In the genomic region with DNA sequence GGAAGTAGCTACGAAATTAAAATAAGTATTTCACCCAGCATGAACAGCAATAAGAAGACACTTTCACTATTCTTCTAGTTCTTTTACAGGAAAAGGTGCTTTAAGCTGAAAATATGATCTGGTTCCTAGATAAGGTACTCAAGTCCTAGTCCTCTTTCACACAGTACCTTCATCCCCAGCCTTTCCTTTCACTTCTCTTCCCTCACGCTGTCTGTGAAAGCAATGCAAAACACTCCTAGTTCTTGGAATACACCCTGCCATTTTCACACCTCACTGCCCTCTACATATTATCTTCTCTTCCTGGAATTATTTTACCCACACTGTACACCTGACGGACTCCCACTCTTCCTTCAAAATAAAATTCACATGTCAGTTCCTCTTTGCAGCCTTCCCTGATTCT, we compare ENCODE assay signal across 33 cellular contexts.
A peak's percentile ranks its signal among the peaks of the same experiment; 100 is the strongest.
DNase-seq lines count a peak whose midpoint lies in the region; ATAC-seq and TF ChIP-seq lines count a peak whose summit lies in the region.
"Had no signal": no experiment of that assay in that cellular context is flagged by ENCODE, and none has a peak within 500 bp of the region (broad histone marks: within the 10 kb centered on the region; RNA-seq: fewer than 3 reads in every experiment).

No MANE protein-coding gene starts in this region.

- no peak for DNase-seq in activated naive CD8-positive, alpha-beta T cell treated with anti-CD3 and anti-CD28 coated beads, Interleukin-2, amount 10 ng/mL, durations not matched to agents 7 days and 5 days
- DNase-seq in activated naive CD8-positive, alpha-beta T cell treated with anti-CD3 and anti-CD28 coated beads, Interleukin-2, amount 50 U/mL, for 24 hours = no peak
- DNase-seq in T-helper 17 cell (no peak), kidney glomerular epithelial cell (lab: John Stamatoyannopoulos, UW) (peak; percentile 47), putamen (ENCODE audit: low spot score) (no peak), osteocyte (ENCODE audit: extremely low spot score, unreplicated experiment) (no peak), COLO668 (lab: John Stamatoyannopoulos, UW; ENCODE audit: unreplicated experiment) (no peak)
- DNase-seq: activated CD4-positive, alpha-beta memory T cell treated with anti-CD3 and anti-CD28 coated beads, Interleukin-2, amount 10 ng/mL, durations not matched to agents 7 days and 5 days; activated CD4-positive, CD25-positive, alpha-beta regulatory T cell treated with anti-CD3 and anti-CD28 coated beads, Interleukin-2, amount 50 U/mL, for 72 hours; activated CD8-positive, alpha-beta memory T cell treated with anti-CD3 and anti-CD28 coated beads, Interleukin-2, amount 50 U/mL, for 4 hours; activated naive CD4-positive, alpha-beta T cell treated with Interleukin-2 at 50 U/mL for 16 hours; amniotic stem cell; brain microvascular endothelial cell; CD4-positive, alpha-beta T cell; cerebellar nuclear complex; dermis blood vessel endothelial cell; endodermal cell; esophagus squamous epithelium; foreskin keratinocyte; HCEC 1CT; heart right ventricle; MV-4-11; naive thymus-derived CD8-positive, alpha-beta T cell; NCI-H1436 treated with DMSO at 0.1 percent for 48 hours; occipital lobe; PC-3; retina; stimulated activated naive B cell treated with anti-CD40 and anti-IgM and Interleukin-4, amounts not matched to agents 10 μg/mL and 1 μg/mL and 100 μg/mL, for 72 hours; upper lobe of left lung had no signal

- peaks cover 2% of the 10 kb centered on the region for H3K27me3 Mint-ChIP-seq in activated naive CD8-positive, alpha-beta T cell treated with anti-CD3 and anti-CD28 coated beads, Interleukin-2, amount 10 ng/mL, durations not matched to agents 7 days and 5 days
- no peaks in the 10 kb centered on the region for H3K27me3 Mint-ChIP-seq in activated naive CD8-positive, alpha-beta T cell treated with anti-CD3 and anti-CD28 coated beads, Interleukin-2, amount 50 U/mL, for 24 hours
- H3K27me3 Mint-ChIP-seq in T-helper 17 cell (peaks cover 18% of the 10 kb centered on the region), osteocyte (ENCODE audit: unreplicated experiment) (peaks cover 40% of the 10 kb centered on the region)
- H3K27me3 Mint-ChIP-seq: naive thymus-derived CD8-positive, alpha-beta T cell had no signal

- POLR2A ChIA-PET in activated naive CD8-positive, alpha-beta T cell treated with anti-CD3 and anti-CD28 coated beads, Interleukin-2, amount 10 ng/mL, durations not matched to agents 7 days and 5 days (lab: Charles Lee) = no interaction called here

- H3K9me3 Mint-ChIP-seq in activated naive CD8-positive, alpha-beta T cell treated with anti-CD3 and anti-CD28 coated beads, Interleukin-2, amount 10 ng/mL, durations not matched to agents 7 days and 5 days = peaks cover 2% of the 10 kb centered on the region
- H3K9me3 Mint-ChIP-seq in activated naive CD8-positive, alpha-beta T cell treated with anti-CD3 and anti-CD28 coated beads, Interleukin-2, amount 50 U/mL, for 24 hours = no peaks in the 10 kb centered on the region
- H3K9me3 Mint-ChIP-seq in osteocyte (ENCODE audit: unreplicated experiment) = no peaks in the 10 kb centered on the region
- H3K9me3 Mint-ChIP-seq: activated CD4-positive, alpha-beta memory T cell treated with anti-CD3 and anti-CD28 coated beads, Interleukin-2, amount 10 ng/mL, durations not matched to agents 7 days and 5 days; CD4-positive, alpha-beta T cell; endodermal cell; stimulated activated naive B cell treated with anti-CD40 and anti-IgM and Interleukin-4, amounts not matched to agents 10 μg/mL and 1 μg/mL and 100 μg/mL, for 72 hours had no signal

- H3K4me3 Mint-ChIP-seq in activated naive CD8-positive, alpha-beta T cell treated with anti-CD3 and anti-CD28 coated beads, Interleukin-2, amount 10 ng/mL, durations not matched to agents 7 days and 5 days = peak overlapping the region; percentile 0
- no peak overlapping the region for H3K4me3 Mint-ChIP-seq in activated naive CD8-positive, alpha-beta T cell treated with anti-CD3 and anti-CD28 coated beads, Interleukin-2, amount 50 U/mL, for 24 hours
- H3K4me3 Mint-ChIP-seq in T-helper 17 cell (peak overlapping the region; percentile 32), osteocyte (ENCODE audit: unreplicated experiment) (no peak overlapping the region)
- H3K4me3 Mint-ChIP-seq: activated CD4-positive, alpha-beta memory T cell treated with anti-CD3 and anti-CD28 coated beads, Interleukin-2, amount 10 ng/mL, durations not matched to agents 7 days and 5 days; CD4-positive, alpha-beta T cell; endodermal cell; naive thymus-derived CD8-positive, alpha-beta T cell; stimulated activated naive B cell treated with anti-CD40 and anti-IgM and Interleukin-4, amounts not matched to agents 10 μg/mL and 1 μg/mL and 100 μg/mL, for 72 hours; T-helper 1 cell treated with Interleukin-12 subunit alpha and Interleukin-12 subunit beta and Interleukin-4 antibody, amounts not matched to agents 30 μg/mL and 1 μg/mL, for 36 hours had no signal

- no peaks in the 10 kb centered on the region for H3K9me3 ChIP-seq in T-helper 17 cell (ENCODE audit: control insufficient read depth, low read length, poor library complexity, severe bottlenecking)
- H3K9me3 ChIP-seq: esophagus squamous epithelium, suprapubic skin, upper lobe of left lung had no signal

- no peak for ATAC-seq in activated naive CD8-positive, alpha-beta T cell treated with anti-CD3 and anti-CD28 coated beads, Interleukin-2, amount 10 ng/mL, durations not matched to agents 7 days and 5 days (ENCODE audit: low read depth)
- no peak for ATAC-seq in activated naive CD8-positive, alpha-beta T cell treated with anti-CD3 and anti-CD28 coated beads, Interleukin-2, amount 50 U/mL, for 24 hours
- ATAC-seq in T-helper 17 cell = no peak
- no peak for ATAC-seq in HG03460 (IDR thresholded peaks at IDR 0.05; ENCODE audit: unreplicated experiment)
- ATAC-seq: heart right ventricle; naive thymus-derived CD8-positive, alpha-beta T cell; PC-3; Right ventricle myocardium inferior; stimulated activated naive B cell treated with anti-CD40 and anti-IgM and Interleukin-4, amounts not matched to agents 10 μg/mL and 1 μg/mL and 100 μg/mL, for 72 hours had no signal

- TF ChIP-seq CTCF in osteocyte (IDR thresholded peaks at IDR 0.05) = no peak

- H3K4me1 Mint-ChIP-seq in activated naive CD8-positive, alpha-beta T cell treated with anti-CD3 and anti-CD28 coated beads, Interleukin-2, amount 10 ng/mL, durations not matched to agents 7 days and 5 days = no peaks in the 10 kb centered on the region
- H3K4me1 Mint-ChIP-seq in activated naive CD8-positive, alpha-beta T cell treated with anti-CD3 and anti-CD28 coated beads, Interleukin-2, amount 50 U/mL, for 24 hours = no peaks in the 10 kb centered on the region
- H3K4me1 Mint-ChIP-seq in T-helper 17 cell = peaks cover 8% of the 10 kb centered on the region
- H3K4me1 Mint-ChIP-seq in osteocyte (ENCODE audit: unreplicated experiment) = no peaks in the 10 kb centered on the region
- H3K4me1 Mint-ChIP-seq: endodermal cell had no signal

- no peaks in the 10 kb centered on the region for H3K36me3 Mint-ChIP-seq in activated naive CD8-positive, alpha-beta T cell treated with anti-CD3 and anti-CD28 coated beads, Interleukin-2, amount 10 ng/mL, durations not matched to agents 7 days and 5 days
- H3K36me3 Mint-ChIP-seq in activated naive CD8-positive, alpha-beta T cell treated with anti-CD3 and anti-CD28 coated beads, Interleukin-2, amount 50 U/mL, for 24 hours (ENCODE audit: low read depth) = no peaks in the 10 kb centered on the region
- H3K36me3 Mint-ChIP-seq in T-helper 17 cell (ENCODE audit: low read depth) (no peaks in the 10 kb centered on the region), osteocyte (ENCODE audit: unreplicated experiment) (no peaks in the 10 kb centered on the region)
- H3K36me3 Mint-ChIP-seq: naive thymus-derived CD8-positive, alpha-beta T cell had no signal

- H3K27ac Mint-ChIP-seq in activated naive CD8-positive, alpha-beta T cell treated with anti-CD3 and anti-CD28 coated beads, Interleukin-2, amount 10 ng/mL, durations not matched to agents 7 days and 5 days = no peak overlapping the region
- no peak overlapping the region for H3K27ac Mint-ChIP-seq in activated naive CD8-positive, alpha-beta T cell treated with anti-CD3 and anti-CD28 coated beads, Interleukin-2, amount 50 U/mL, for 24 hours
- H3K27ac Mint-ChIP-seq in T-helper 17 cell (no peak overlapping the region), osteocyte (ENCODE audit: unreplicated experiment) (no peak overlapping the region)
- H3K27ac Mint-ChIP-seq: activated CD4-positive, alpha-beta memory T cell treated with anti-CD3 and anti-CD28 coated beads, Interleukin-2, amount 10 ng/mL, durations not matched to agents 7 days and 5 days; CD4-positive, alpha-beta T cell; endodermal cell; naive thymus-derived CD8-positive, alpha-beta T cell; stimulated activated naive B cell treated with anti-CD40 and anti-IgM and Interleukin-4, amounts not matched to agents 10 μg/mL and 1 μg/mL and 100 μg/mL, for 72 hours; T-helper 1 cell treated with Interleukin-12 subunit alpha and Interleukin-12 subunit beta and Interleukin-4 antibody, amounts not matched to agents 30 μg/mL and 1 μg/mL, for 36 hours had no signal

Comparison
In these comparisons a context has a peak if more than half of its experiments do, and no peak if none do; other contexts are left out.
1. H3K4me3 Mint-ChIP-seq: peak in activated naive CD8-positive, alpha-beta T cell treated with anti-CD3 and anti-CD28 coated beads, Interleukin-2, amount 10 ng/mL, durations not matched to agents 7 days and 5 days (single experiment) and T-helper 17 cell (single experiment); none in activated naive CD8-positive, alpha-beta T cell treated with anti-CD3 and anti-CD28 coated beads, Interleukin-2, amount 50 U/mL, for 24 hours (single experiment) and osteocyte (single experiment).